In genomic region chr2:55026202-55026601, GRCh38 we compare ENCODE assay signal across 10 cellular contexts. TPM values are rescaled to one million over a fixed set of nuclear protein-coding genes. Genes with fewer than 3 reads are reported as not detected.
DNase-seq lines count a peak whose midpoint lies in the region; ATAC-seq, FAIRE-seq and TF ChIP-seq lines count a peak whose summit lies in the region.
"Had no signal": no experiment of that assay in that cellular context is flagged by ENCODE, and none has a peak within 500 bp of the region (broad histone marks: within the 10 kb centered on the region; RNA-seq: fewer than 3 reads in every experiment).

No MANE protein-coding gene starts in this region.

- H3K4me1 ChIP-seq in DOHH2 (ENCODE audit: control insufficient read depth, low read length) = peaks cover 44% of the 10 kb centered on the region

- peak; percentile 41 to 53 for ATAC-seq in naive thymus-derived CD8-positive, alpha-beta T cell
- ATAC-seq in HG03135 (IDR thresholded peaks at IDR 0.05; ENCODE audit: unreplicated experiment) = no peak

- H4K20me1 ChIP-seq in DOHH2 (ENCODE audit: control insufficient read depth, insufficient read depth, low read depth, low read length) = peaks cover 5% of the 10 kb centered on the region

- H3K36me3 Mint-ChIP-seq in naive thymus-derived CD8-positive, alpha-beta T cell = peaks cover 0 to 3% (median 0%) of the 10 kb centered on the region in 3 donors

- no peaks in the 10 kb centered on the region for H3K9me2 ChIP-seq in DOHH2 (replicated peaks; ENCODE audit: control insufficient read depth, low read length)

- no peaks in the 10 kb centered on the region for H3K27me3 Mint-ChIP-seq in naive thymus-derived CD8-positive, alpha-beta T cell
- H3K27me3 Mint-ChIP-seq: activated naive CD8-positive, alpha-beta T cell treated with anti-CD3 and anti-CD28 coated beads, Interleukin-2, amount 10 ng/mL, durations not matched to agents 7 days and 5 days had no signal

- H3K4me3 ChIP-seq in DOHH2 (ENCODE audit: low read length) (no peak overlapping the region), bronchial epithelial cell (ENCODE audit: low read depth, low read length) (no peak overlapping the region)

- H3K79me2 ChIP-seq in DOHH2 (ENCODE audit: control insufficient read depth, low read length) = peaks cover 97% of the 10 kb centered on the region

- H3K36me3 ChIP-seq in DOHH2 (ENCODE audit: control insufficient read depth, low read length) (peaks cover 17% of the 10 kb centered on the region; the same call in 1 of the 2 replicates), bronchial epithelial cell (ENCODE audit: control insufficient read depth, insufficient read depth, low read length) (peaks cover 2% of the 10 kb centered on the region)

- H3K9me3 ChIP-seq in DOHH2 (ENCODE audit: control insufficient read depth, insufficient read depth, low read length) = no peaks in the 10 kb centered on the region

- FAIRE-seq in bronchial epithelial cell (lab: Jason Lieb, UNC) = no peak

- peak overlapping the region in 2 of 10 donors; percentile 18 to 54 for H3K27ac Mint-ChIP-seq in naive thymus-derived CD8-positive, alpha-beta T cell
- H3K27ac Mint-ChIP-seq: activated naive CD8-positive, alpha-beta T cell treated with anti-CD3 and anti-CD28 coated beads, Interleukin-2, amount 10 ng/mL, durations not matched to agents 7 days and 5 days had no signal

- H3F3A ChIP-seq in DOHH2 (ENCODE audit: control insufficient read depth, insufficient read depth) = peaks cover 18% of the 10 kb centered on the region; the same call in 1 of the 2 replicates

- H3K4me1 Mint-ChIP-seq in naive thymus-derived CD8-positive, alpha-beta T cell = peaks cover 2 to 18% (median 13%) of the 10 kb centered on the region in 4 donors

- DNase-seq in MV-4-11 (lab: John Stamatoyannopoulos, UW) (peak; percentile 53), bronchial epithelial cell (ENCODE audit: low read depth) (peak; percentile 30), 8988T (no peak), NCI-H187 treated with DMSO at 0.1 percent for 48 hours (lab: John Stamatoyannopoulos, UW) (no peak)
- DNase-seq in naive thymus-derived CD8-positive, alpha-beta T cell = peak in 2 of 10 donors; percentile 3 to 21
- DNase-seq in stimulated activated CD4-positive, alpha-beta T cell treated with anti-CD3 and anti-CD28 coated beads, Interleukin-2, amount 100 ng/mL, for 24 hours = no peak
- DNase-seq: activated naive CD8-positive, alpha-beta T cell treated with anti-CD3 and anti-CD28 coated beads, Interleukin-2, amount 10 ng/mL, durations not matched to agents 7 days and 5 days; OCI-M1 had no signal

- no peaks in the 10 kb centered on the region for H3K9me3 Mint-ChIP-seq in naive thymus-derived CD8-positive, alpha-beta T cell
- H3K9me3 Mint-ChIP-seq: activated naive CD8-positive, alpha-beta T cell treated with anti-CD3 and anti-CD28 coated beads, Interleukin-2, amount 10 ng/mL, durations not matched to agents 7 days and 5 days had no signal

- POLR2A ChIA-PET in naive thymus-derived CD8-positive, alpha-beta T cell (lab: Charles Lee) = no interaction called here

- H3K27me3 ChIP-seq in DOHH2 (ENCODE audit: control insufficient read depth, low read length) (no peaks in the 10 kb centered on the region), bronchial epithelial cell (ENCODE audit: control insufficient read depth, insufficient read depth, low read length) (no peaks in the 10 kb centered on the region)

- H3K4me2 ChIP-seq in DOHH2 (ENCODE audit: low read length) = peak overlapping the region; percentile 52

- TF ChIP-seq CTCF in DOHH2 (IDR thresholded peaks at IDR 0.05; ENCODE audit: low read depth, low read length, poor library complexity, severe bottlenecking) = no peak
- no peak for TF ChIP-seq CTCF in bronchial epithelial cell (IDR thresholded peaks at IDR 0.05; ENCODE audit: insufficient read depth, low read length, severe bottlenecking)

- H3K4me3 Mint-ChIP-seq in naive thymus-derived CD8-positive, alpha-beta T cell = no peak overlapping the region
- H3K4me3 Mint-ChIP-seq: activated naive CD8-positive, alpha-beta T cell treated with anti-CD3 and anti-CD28 coated beads, Interleukin-2, amount 10 ng/mL, durations not matched to agents 7 days and 5 days had no signal

- no peak overlapping the region for H3K27ac ChIP-seq in DOHH2 (ENCODE audit: low read depth, low read length)

RNA-seq across cellular contexts. Expression of gene RTN4, which starts 24.0 kb away (rescaled TPM):
- 106 and 162 TPM in 2 replicates for total RNA-seq in bronchial epithelial cell
- total RNA-seq in naive thymus-derived CD8-positive, alpha-beta T cell = 10 to 100 TPM; 68.3 to 69.3 TPM
- polyA plus RNA-seq in naive thymus-derived CD8-positive, alpha-beta T cell = 10 to 100 TPM; 68.0 to 77.1 (median 74.2) TPM

Comparison
In these comparisons a context has a peak if more than half of its experiments do, and no peak if none do; other contexts are left out.
1. DNase-seq: peak in MV-4-11 (single experiment) and bronchial epithelial cell (single experiment); none in stimulated activated CD4-positive, alpha-beta T cell treated with anti-CD3 and anti-CD28 coated beads, Interleukin-2, amount 100 ng/mL, for 24 hours (0 of 2), 8988T (single experiment) and NCI-H187 treated with DMSO at 0.1 percent for 48 hours (single experiment).